In genomic region chr2:146927080-146927714, GRCh38 we compare ENCODE assay signal across 8 cellular contexts.
DNase-seq lines count a peak whose midpoint lies in the region; ATAC-seq and TF ChIP-seq lines count a peak whose summit lies in the region.

No MANE protein-coding gene starts in this region.

- BruUV-seq in Panc1 (replicated peaks; lab: Mats Ljungman, UMichigan), result no TSS peak

- in situ Hi-C loops in Panc1 (cut with HindIII; ENCODE audit: low pct_unique_long_range_greater_than_20kb, low sequenced_read_pairs), result no loop called here

- intact Hi-C loops in Panc1 (cut with micrococcal nuclease; ENCODE audit: unreplicated experiment), result loop anchor here (5.0 kb wide), 1 partner anchor 985 kb away; no protein-coding TSS in a partner anchor

- H3K36me3 ChIP-seq in H7 (replicated peaks; ENCODE audit: control insufficient read depth, insufficient read depth, low read length), result no peaks in the 10 kb centered on the region
- H3K36me3 ChIP-seq in Panc1 (ENCODE audit: control insufficient read depth, insufficient read depth, low read length), result no peaks in the 10 kb centered on the region

- H3K9me3 ChIP-seq in Panc1 (ENCODE audit: control insufficient read depth, insufficient read depth, low read depth, low read length), result no peaks in the 10 kb centered on the region

- no peaks in the 10 kb centered on the region for H3K4me1 ChIP-seq in Panc1 (ENCODE audit: control insufficient read depth, insufficient read depth, low read length)

- POLR2A ChIA-PET in Panc1 (lab: Charles Lee), result no interaction called here

- H3K27me3 ChIP-seq in H7 (ENCODE audit: control insufficient read depth, insufficient read depth, low read length) (no peaks in the 10 kb centered on the region), Panc1 (ENCODE audit: control insufficient read depth, insufficient read depth, low read length) (no peaks in the 10 kb centered on the region)

- peak; percentile 63; the same call in 1 of the 2 replicates for ATAC-seq in Panc1
- no peak for ATAC-seq in HG02840 (IDR thresholded peaks at IDR 0.05; ENCODE audit: low FRiP score, unreplicated experiment)
- no peak for ATAC-seq in GM19452 (IDR thresholded peaks at IDR 0.05; ENCODE audit: unreplicated experiment)

- CTCF ChIA-PET in Panc1 (lab: Charles Lee), result no interaction called here

- H3K27ac ChIP-seq in Panc1 (ENCODE audit: low read length), result no peak overlapping the region

- DNase-seq in AG09309 (ENCODE audit: low read depth) (no peak), H7 (peak; percentile 63), Panc1 (ENCODE audit: low read depth, low spot score) (peak; percentile 12), fibroblast of peridontal ligament (ENCODE audit: extremely low read depth) (peak; percentile 69), non-pigmented ciliary epithelial cell (ENCODE audit: low read depth) (peak; percentile 36)
- DNase-seq in activated CD4-positive, CD25-positive, alpha-beta regulatory T cell (lab: John Stamatoyannopoulos, UW), result no peak

- peak; percentile 24 for TF ChIP-seq CTCF in AG09309 (IDR thresholded peaks at IDR 0.05; ENCODE audit: control insufficient read depth, insufficient read depth, low read depth, low read length, missing control alignments)
- peak; percentile 53 for TF ChIP-seq CTCF in Panc1 (IDR thresholded peaks at IDR 0.05)

- H3K4me3 ChIP-seq in AG09309 (ENCODE audit: control insufficient read depth, low read depth, low read length), result no peak overlapping the region
- no peak overlapping the region for H3K4me3 ChIP-seq in H7 (ENCODE audit: insufficient read depth, low read depth, low read length)
- H3K4me3 ChIP-seq in Panc1 (ENCODE audit: low read depth in 2 of 2, low read length in 2 of 2), result no peak overlapping the region

Comparison
In these comparisons a context has a peak if more than half of its experiments do, and no peak if none do; other contexts are left out.
1. DNase-seq: peak in H7 (single experiment), Panc1 (single experiment), fibroblast of peridontal ligament (single experiment) and non-pigmented ciliary epithelial cell (single experiment); none in AG09309 (single experiment) and activated CD4-positive, CD25-positive, alpha-beta regulatory T cell (0 of 4).